ENCODE assay signal across 27 cellular contexts in the genomic region with DNA sequence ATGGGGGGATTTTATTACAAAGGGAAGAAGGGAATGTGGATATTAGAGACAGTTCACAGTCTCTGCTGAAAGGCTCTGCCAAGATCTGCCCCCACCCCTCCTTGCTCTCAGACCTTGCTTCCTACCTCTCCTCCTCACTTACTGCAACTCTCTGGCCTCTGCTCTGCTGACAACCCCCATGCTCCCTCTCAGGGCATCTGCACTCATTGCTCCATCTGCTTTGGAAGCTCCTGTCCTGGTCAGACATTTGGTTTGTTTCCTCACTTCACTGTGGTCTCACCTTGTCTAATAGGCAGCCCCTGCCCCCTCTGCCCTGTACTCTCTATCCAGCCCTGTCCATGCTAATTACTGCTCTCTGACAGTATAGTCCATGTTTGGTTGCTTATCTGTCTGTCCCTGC.
DNase-seq lines count a peak whose midpoint lies in the region; ATAC-seq, FAIRE-seq and TF ChIP-seq lines count a peak whose summit lies in the region.
"Had no signal": no experiment of that assay in that cellular context is flagged by ENCODE, and none has a peak within 500 bp of the region (broad histone marks: within the 10 kb centered on the region; RNA-seq: fewer than 3 reads in every experiment).

No MANE protein-coding gene starts in this region.

- H2AK9ac ChIP-seq in IMR-90 (replicated peaks; ENCODE audit: low read depth, low read length, poor library complexity), result no peak overlapping the region

- H2AFZ ChIP-seq in IMR-90 (replicated peaks; ENCODE audit: low read length, poor library complexity) (peak overlapping the region; percentile 7), K562 (ENCODE audit: low read depth, low read length) (no peak overlapping the region)

- peak overlapping the region; percentile 59; the same call in 1 of the 2 replicates for H3K56ac ChIP-seq in IMR-90 (ENCODE audit: extremely low read depth, insufficient read depth, low read length)

- no peaks in the 10 kb centered on the region for H3K9me3 Mint-ChIP-seq in mesothelial cell of epicardium

- intact Hi-C loops in IMR-90 (cut with micrococcal nuclease), result no loop called here
- intact Hi-C loops in K562 (cut with micrococcal nuclease), result no loop called here
- intact Hi-C loops in upper lobe of right lung (cut with DNase I), result no loop called here

- peak overlapping the region; percentile 57 for H3K14ac ChIP-seq in IMR-90 (replicated peaks; ENCODE audit: low read depth, low read length)

- H3K9ac ChIP-seq in IMR-90 (ENCODE audit: low read depth, low read length), result no peak overlapping the region
- no peak overlapping the region for H3K9ac ChIP-seq in K562 (ENCODE audit: insufficient read depth in 1 of 2, low read depth in 2 of 2, low read length in 2 of 2)

- H3K27me3 ChIP-seq in IMR-90 (ENCODE audit: control insufficient read depth, insufficient read depth, low read length) (no peaks in the 10 kb centered on the region), K562 (ENCODE audit: control insufficient read depth in 2 of 2, insufficient read depth in 2 of 2, low read length in 2 of 2) (peaks cover 10 to 12% of the 10 kb centered on the region in 2 experiments; a peak in 3 of 5 replicates), upper lobe of right lung (no peaks in the 10 kb centered on the region)
- H3K27me3 ChIP-seq: heart right ventricle, SJCRH30 had no signal

- CTCF ChIA-PET in IMR-90 (lab: Yijun Ruan, JAX) (no interaction called here), K562 (lab: Yijun Ruan, JAX; ENCODE audit: low intra/inter-chr PET ratio) (no interaction called here)

- peak overlapping the region; percentile 92; the same call in 1 of the 2 replicates for H2AK5ac ChIP-seq in IMR-90 (ENCODE audit: low read depth, low read length)

- ATAC-seq in IMR-90 (ENCODE audit: low read depth) (no peak), K562 (no peak), upper lobe of right lung (peak; percentile 8), GM19397 (IDR thresholded peaks at IDR 0.05; ENCODE audit: unreplicated experiment) (no peak), GM21381 (IDR thresholded peaks at IDR 0.05; ENCODE audit: unreplicated experiment) (no peak)
- ATAC-seq: activated CD4-positive, alpha-beta T cell treated with anti-CD3 and anti-CD28 coated beads for 36 hours; heart right ventricle had no signal

- peak overlapping the region; percentile 97 for H2BK20ac ChIP-seq in IMR-90 (ENCODE audit: low read depth, low read length)

- H3K4me3 Mint-ChIP-seq in mesothelial cell of epicardium, result no peak overlapping the region
- H3K4me3 Mint-ChIP-seq: activated CD4-positive, alpha-beta T cell treated with anti-CD3 and anti-CD28 coated beads for 36 hours; T-helper 1 cell treated with Interleukin-12 subunit alpha and Interleukin-12 subunit beta and Interleukin-4 antibody, amounts not matched to agents 30 μg/mL and 1 μg/mL, for 36 hours had no signal

- TF ChIP-seq CTCF in IMR-90 (conservative IDR thresholded peaks at IDR 0.05; ENCODE audit: low read depth, low read length) (no peak), K562 (IDR thresholded peaks at IDR 0.05 in 2 of 3, conservative IDR thresholded peaks at IDR 0.05 in 1 of 3; ENCODE audit: insufficient read depth in 2 of 3, low read depth in 1 of 3, low read length in 3 of 3) (no peak), mesothelial cell of epicardium (IDR thresholded peaks at IDR 0.05; ENCODE audit: unreplicated experiment) (no peak), upper lobe of right lung (IDR thresholded peaks at IDR 0.05) (no peak)

- peak overlapping the region; percentile 85 for H2BK5ac ChIP-seq in IMR-90 (ENCODE audit: low read depth, low read length, poor library complexity, severe bottlenecking)

- peak overlapping the region; percentile 21; the same call in 2 of the 3 replicates for H2BK15ac ChIP-seq in IMR-90 (ENCODE audit: low read depth, low read length)

- peak overlapping the region; percentile 30; the same call in 1 of the 2 replicates for H4K5ac ChIP-seq in IMR-90 (ENCODE audit: low read depth, low read length)

- H4K20me1 ChIP-seq in IMR-90 (ENCODE audit: insufficient read depth, low read length) (no peaks in the 10 kb centered on the region), K562 (replicated peaks; ENCODE audit: control insufficient read depth, insufficient read depth, low read length) (no peaks in the 10 kb centered on the region)

- dilution Hi-C loops in IMR-90 (cut with HindIII; ENCODE audit: low sequenced_read_pairs, unreplicated experiment), result no loop called here

- peak overlapping the region; percentile 26 for H3K18ac ChIP-seq in IMR-90 (ENCODE audit: low read depth, low read length)

- no TSS peak for BruUV-seq in IMR-90 (replicated peaks; lab: Mats Ljungman, UMichigan)
- no TSS peak for BruUV-seq in K562 (replicated peaks; lab: Mats Ljungman, UMichigan)

- H4K91ac ChIP-seq in IMR-90 (ENCODE audit: insufficient read depth, low read depth, low read length), result peak overlapping the region; percentile 88

- no peak for TF ChIP-seq EP300 in K562 (IDR thresholded peaks at IDR 0.05; ENCODE audit: low read length)

- no peak for TF ChIP-seq POLR2A in IMR-90 (IDR thresholded peaks at IDR 0.05; ENCODE audit: low read depth, low read length)
- no peak for TF ChIP-seq POLR2A in K562 (conservative IDR thresholded peaks at IDR 0.05)

- H3K4me3 ChIP-seq in IMR-90 (ENCODE audit: insufficient read depth, low read depth, low read length), result no peak overlapping the region
- H3K4me3 ChIP-seq in K562, result no peak overlapping the region
- no peak overlapping the region for H3K4me3 ChIP-seq in upper lobe of right lung
- H3K4me3 ChIP-seq: heart right ventricle, SJCRH30 had no signal

- H4K8ac ChIP-seq in IMR-90 (ENCODE audit: low read depth in 2 of 2, low read length in 2 of 2), result peak overlapping the region; percentile 28 to 74

- H3K27ac ChIP-seq in IMR-90 (ENCODE audit: insufficient read depth, low read length) (peak overlapping the region; percentile 15), K562 (ENCODE audit: extremely low read depth, low read depth, low read length) (no peak overlapping the region), upper lobe of right lung (no peak overlapping the region)
- H3K27ac ChIP-seq: SJCRH30 had no signal

- peaks cover 27% of the 10 kb centered on the region for H3K4me1 Mint-ChIP-seq in mesothelial cell of epicardium

- H3K9me3 ChIP-seq in IMR-90 (ENCODE audit: control insufficient read depth, insufficient read depth, low read length), result no peaks in the 10 kb centered on the region
- H3K9me3 ChIP-seq in K562 (replicated peaks; ENCODE audit: control insufficient read depth, insufficient read depth, low read depth, low read length), result no peaks in the 10 kb centered on the region
- no peaks in the 10 kb centered on the region for H3K9me3 ChIP-seq in upper lobe of right lung
- H3K9me3 ChIP-seq: heart right ventricle, SJCRH30 had no signal

- H3K27ac Mint-ChIP-seq in mesothelial cell of epicardium, result peak overlapping the region; percentile 37
- H3K27ac Mint-ChIP-seq: activated CD4-positive, alpha-beta T cell treated with anti-CD3 and anti-CD28 coated beads for 36 hours; T-helper 1 cell treated with Interleukin-12 subunit alpha and Interleukin-12 subunit beta and Interleukin-4 antibody, amounts not matched to agents 30 μg/mL and 1 μg/mL, for 36 hours had no signal

- no peaks in the 10 kb centered on the region for H3K36me3 Mint-ChIP-seq in mesothelial cell of epicardium

- FAIRE-seq in K562 (lab: Jason Lieb, UNC), result no peak
- FAIRE-seq: endothelial cell of umbilical vein, GM18507, RCC 7860 had no signal

- H3K23ac ChIP-seq in IMR-90 (ENCODE audit: low read depth, low read length), result peak overlapping the region; percentile 50

- peaks cover 31% of the 10 kb centered on the region for H3K9me1 ChIP-seq in IMR-90 (ENCODE audit: insufficient read depth, low read length)
- H3K9me1 ChIP-seq in K562 (ENCODE audit: control insufficient read depth, insufficient read depth, low read length), result no peaks in the 10 kb centered on the region

- H3K4me2 ChIP-seq in IMR-90 (ENCODE audit: low read depth, low read length), result 0 out of 2 replicates have a peak overlapping the region, but pooled peaks have one; percentile 3
- H3K4me2 ChIP-seq in K562 (ENCODE audit: insufficient read depth, low read length), result no peak overlapping the region

- H3K4me1 ChIP-seq in IMR-90 (ENCODE audit: control insufficient read depth, insufficient read depth, low read length) (peaks cover 35% of the 10 kb centered on the region), K562 (replicated peaks in 1 of 2; ENCODE audit: control insufficient read depth in 2 of 2, insufficient read depth in 2 of 2, low read length in 2 of 2) (no peaks in the 10 kb centered on the region), upper lobe of right lung (peaks cover 12% of the 10 kb centered on the region)

- peak overlapping the region; percentile 92 for H2BK120ac ChIP-seq in IMR-90 (ENCODE audit: low read depth, low read length)

- TF ChIP-seq RAD21 in IMR-90 (IDR thresholded peaks at IDR 0.05; ENCODE audit: low read length), result no peak
- TF ChIP-seq RAD21 in K562 (CRISPR knock-in tag; conservative IDR thresholded peaks at IDR 0.05 in 1 of 2, IDR thresholded peaks at IDR 0.05 in 1 of 2), result no peak

- POLR2A ChIA-PET in IMR-90 (lab: Charles Lee; ENCODE audit: unreplicated experiment) (no interaction called here), K562 (lab: Yijun Ruan, JAX) (no interaction called here)

- in situ Hi-C loops in IMR-90 (cut with MboI; ENCODE audit: low sequenced_read_pairs) (no loop called here), K562 (cut with MboI) (no loop called here)

- peaks cover 0 to 4% of the 10 kb centered on the region in 2 experiments; a peak in 1 of 4 replicates for H3K79me1 ChIP-seq in IMR-90 (ENCODE audit: low read depth in 1 of 2, low read length in 2 of 2)

- DNase-seq in IMR-90, result no peak
- DNase-seq in K562 (ENCODE audit: extremely low read depth in 1 of 4, low spot score in 3 of 4), result no peak
- no peak for DNase-seq in mesothelial cell of epicardium (ENCODE audit: low spot score in 2 of 2, unreplicated experiment in 2 of 2)
- DNase-seq in upper lobe of right lung, result no peak
- DNase-seq in stimulated activated CD4-positive, alpha-beta T cell treated with anti-CD3 and anti-CD28 coated beads, Interleukin-2, amount 100 ng/mL, for 24 hours, result no peak
- DNase-seq: activated CD4-positive, alpha-beta T cell treated with anti-CD3 and anti-CD28 coated beads for 36 hours; activated naive CD4-positive, alpha-beta T cell treated with Interleukin-2 at 50 U/mL for 16 hours; activated T-cell treated with anti-CD3 and anti-CD28 coated beads, Interleukin-2, amount 50 U/mL, for 48 hours; amniotic stem cell; caudate nucleus; dermis blood vessel endothelial cell; H7; heart right ventricle; mammary epithelial cell; NCI-H1694; NCI-H526; occipital lobe; retina; SJCRH30; stimulated activated CD4-positive, alpha-beta T cell treated with anti-CD3 and anti-CD28 coated beads, Interleukin-4, amount 100 ng/mL, for 24 hours; stimulated activated naive CD4-positive, alpha-beta T cell had no signal

- no peaks in the 10 kb centered on the region for H3K79me2 ChIP-seq in K562 (ENCODE audit: control insufficient read depth, insufficient read depth, low read length)

- H3K4ac ChIP-seq in IMR-90 (ENCODE audit: low read depth, low read length), result peak overlapping the region; percentile 73

- peaks cover 32% of the 10 kb centered on the region for H3K27me3 Mint-ChIP-seq in mesothelial cell of epicardium (ENCODE audit: low read depth)
- H3K27me3 Mint-ChIP-seq: activated CD4-positive, alpha-beta T cell treated with anti-CD3 and anti-CD28 coated beads for 36 hours had no signal

- H3K36me3 ChIP-seq in IMR-90 (ENCODE audit: control insufficient read depth, insufficient read depth, low read length), result no peaks in the 10 kb centered on the region
- no peaks in the 10 kb centered on the region for H3K36me3 ChIP-seq in K562 (ENCODE audit: control insufficient read depth, insufficient read depth, low read length)
- H3K36me3 ChIP-seq in upper lobe of right lung, result no peaks in the 10 kb centered on the region
- H3K36me3 ChIP-seq: heart right ventricle, SJCRH30 had no signal
